ENCODE assay signal across 1 cellular context in the genomic region with DNA sequence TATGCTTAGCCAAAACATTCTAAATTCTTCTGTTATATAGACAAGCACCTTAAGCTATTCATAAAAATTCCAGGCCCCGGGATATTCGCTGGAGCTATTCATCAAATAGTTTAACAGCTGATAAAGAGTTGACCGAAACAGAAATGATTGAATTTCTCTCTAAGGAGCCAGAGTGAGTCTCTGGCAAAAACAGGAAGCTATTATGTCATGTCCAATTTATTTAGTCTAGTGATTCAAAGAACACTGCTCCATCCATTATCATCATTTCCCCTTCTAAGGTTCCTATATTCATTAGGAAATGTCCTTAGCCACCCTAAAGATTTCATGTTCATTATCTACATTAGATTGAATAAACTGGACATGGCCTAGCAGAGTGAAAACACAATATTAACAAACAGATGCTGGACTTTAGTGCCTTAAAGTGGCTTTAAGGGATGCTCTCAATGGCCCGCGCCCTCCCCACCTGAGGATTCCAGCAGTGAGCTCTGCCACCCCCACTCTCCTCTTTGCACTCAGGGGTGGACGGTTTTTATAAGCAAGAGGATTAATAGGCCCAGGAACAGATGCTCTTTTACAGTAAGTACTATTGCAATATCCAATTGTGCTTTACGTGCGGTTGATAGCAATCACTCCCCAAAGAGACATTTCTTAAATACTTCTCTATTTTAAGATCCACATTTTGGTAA.
TF ChIP-seq lines count a peak whose summit lies in the region.

No MANE protein-coding gene starts in this region.

TF ChIP-seq in endothelial cell of umbilical vein, 7 proteins besides CTCF, POLR2A, EP300 and RAD21 (continued from another document):
- TF ChIP-seq, protein P1, sequence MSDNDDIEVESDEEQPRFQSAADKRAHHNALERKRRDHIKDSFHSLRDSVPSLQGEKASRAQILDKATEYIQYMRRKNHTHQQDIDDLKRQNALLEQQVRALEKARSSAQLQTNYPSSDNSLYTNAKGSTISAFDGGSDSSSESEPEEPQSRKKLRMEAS (IDR thresholded peaks at IDR 0.05; ENCODE audit: insufficient read depth, insufficient read length), result no peak
